In genomic region chr3:31077826-31078225, GRCh38 we compare ENCODE assay signal across 19 cellular contexts.
DNase-seq lines count a peak whose midpoint lies in the region; TF ChIP-seq lines count a peak whose summit lies in the region.
"Had no signal": no experiment of that assay in that cellular context is flagged by ENCODE, and none has a peak within 500 bp of the region (broad histone marks: within the 10 kb centered on the region; RNA-seq: fewer than 3 reads in every experiment).

No MANE protein-coding gene starts in this region.

- no peak overlapping the region for H3K18ac ChIP-seq in trophoblast cell (ENCODE audit: low read length)

- no peaks in the 10 kb centered on the region for H3K9me2 ChIP-seq in Karpas-422 (replicated peaks; ENCODE audit: insufficient read depth, low read length)

- no peak for DNase-seq in activated T-cell treated with anti-CD3 and anti-CD28 coated beads, Interleukin-2, amount 50 U/mL, for 24 hours
- no peak for DNase-seq in activated T-cell treated with anti-CD3 and anti-CD28 coated beads, Interleukin-2, amount 50 U/mL, for 1 hour
- peak; percentile 9 for DNase-seq in T1000 (lab: John Stamatoyannopoulos, UW)
- DNase-seq in fibroblast of lung (ENCODE audit: low read depth in 2 of 2): peak in 1 of 2 donors; percentile 58
- DNase-seq in trophoblast cell: no peak
- DNase-seq in LoVo (ENCODE audit: low spot score): no peak
- DNase-seq in NCI-H510A (lab: John Stamatoyannopoulos, UW): no peak
- no peak for DNase-seq in Karpas-422
- DNase-seq: 8988T; activated CD8-positive, alpha-beta memory T cell treated with anti-CD3 and anti-CD28 coated beads, Interleukin-2, amount 50 U/mL, for 48 hours; BE2C; foreskin melanocyte; left cardiac atrium; NCI-H187; NCI-H2227 treated with DMSO at 0.1 percent for 48 hours; psoas muscle; spleen had no signal

- WGBS in trophoblast cell (ENCODE audit: extremely low coverage, insufficient coverage, insufficient read length): no CpG with 5 or more reads among the region's 1 CpG

- H3K4me3 ChIP-seq in fibroblast of lung (replicated peaks in 1 of 4; ENCODE audit: control extremely low read depth in 1 of 4, insufficient read depth in 1 of 4, low read depth in 3 of 4, low read length in 4 of 4) (no peak overlapping the region), trophoblast cell (ENCODE audit: low read depth, low read length) (no peak overlapping the region), Karpas-422 (ENCODE audit: low read length) (no peak overlapping the region)
- H3K4me3 ChIP-seq: psoas muscle, spleen, uterus had no signal

- H2AK5ac ChIP-seq in trophoblast cell (ENCODE audit: low read length): no peak overlapping the region

- H3K36me3 Mint-ChIP-seq in activated T-cell treated with anti-CD3 and anti-CD28 coated beads, Interleukin-2, amount 50 U/mL, for 24 hours (ENCODE audit: low read depth): no peaks in the 10 kb centered on the region
- H3K36me3 Mint-ChIP-seq: mesothelial cell of epicardium had no signal

- peak overlapping the region; percentile 17 for H2AFZ ChIP-seq in fibroblast of lung (ENCODE audit: low read length)
- H2AFZ ChIP-seq in trophoblast cell (ENCODE audit: insufficient read depth, low read length, poor library complexity): no peak overlapping the region
- H2AFZ ChIP-seq in Karpas-422 (ENCODE audit: low read length): no peak overlapping the region

- peak overlapping the region; percentile 37 for H3K14ac ChIP-seq in trophoblast cell (ENCODE audit: low read length)

- no peak overlapping the region for H4K12ac ChIP-seq in trophoblast cell (ENCODE audit: low read depth, low read length)

- H3K27ac ChIP-seq in fibroblast of lung (ENCODE audit: insufficient read depth, low read length) (peak overlapping the region; percentile 42), trophoblast cell (ENCODE audit: low read depth, low read length) (peak overlapping the region; percentile 58), Karpas-422 (ENCODE audit: low read length) (no peak overlapping the region)
- H3K27ac ChIP-seq: psoas muscle, uterus had no signal

- H3K27me3 Mint-ChIP-seq in activated T-cell treated with anti-CD3 and anti-CD28 coated beads, Interleukin-2, amount 50 U/mL, for 24 hours: no peaks in the 10 kb centered on the region

- peaks cover 9% of the 10 kb centered on the region for H3K79me1 ChIP-seq in trophoblast cell (ENCODE audit: low read length)

- no peaks in the 10 kb centered on the region for H3K9me3 Mint-ChIP-seq in activated T-cell treated with anti-CD3 and anti-CD28 coated beads, Interleukin-2, amount 50 U/mL, for 24 hours

- peak overlapping the region; percentile 11 for H3K4me2 ChIP-seq in fibroblast of lung (ENCODE audit: extremely low read depth, insufficient read depth, low read length)
- H3K4me2 ChIP-seq in trophoblast cell (ENCODE audit: low read length): no peak overlapping the region
- H3K4me2 ChIP-seq in Karpas-422 (ENCODE audit: low read depth, low read length, poor library complexity, severe bottlenecking): no peak overlapping the region

- H3K27ac Mint-ChIP-seq in activated T-cell treated with anti-CD3 and anti-CD28 coated beads, Interleukin-2, amount 50 U/mL, for 24 hours: peak overlapping the region; percentile 82
- H3K27ac Mint-ChIP-seq: mesothelial cell of epicardium had no signal

- H3K27me3 ChIP-seq in fibroblast of lung (ENCODE audit: control insufficient read depth, insufficient read depth, low read length) (no peaks in the 10 kb centered on the region), trophoblast cell (ENCODE audit: insufficient read depth, low read length) (no peaks in the 10 kb centered on the region), Karpas-422 (ENCODE audit: low read length) (no peaks in the 10 kb centered on the region)
- H3K27me3 ChIP-seq: BE2C, spleen, uterus had no signal

- H4K20me1 ChIP-seq in fibroblast of lung (ENCODE audit: control insufficient read depth, extremely low read depth, insufficient read depth, low read length) (no peaks in the 10 kb centered on the region), Karpas-422 (ENCODE audit: insufficient read depth, low read depth, low read length) (no peaks in the 10 kb centered on the region)

- peak overlapping the region; percentile 61 for H2BK5ac ChIP-seq in trophoblast cell (ENCODE audit: low read depth, low read length, poor library complexity)

- H3K23ac ChIP-seq in trophoblast cell (ENCODE audit: low read length): no peak overlapping the region

- peak overlapping the region; percentile 64 for H2BK120ac ChIP-seq in trophoblast cell (ENCODE audit: insufficient read depth, low read length, poor library complexity)

- no peak for TF ChIP-seq CTCF in fibroblast of lung (conservative IDR thresholded peaks at IDR 0.05 in 1 of 2, IDR thresholded peaks at IDR 0.05 in 1 of 2; ENCODE audit: low read depth in 1 of 2, low read length in 2 of 2)

- H3K4me1 ChIP-seq in fibroblast of lung (ENCODE audit: control insufficient read depth, extremely low read depth, insufficient read depth, low read length) (peaks cover 10% of the 10 kb centered on the region), trophoblast cell (ENCODE audit: control insufficient read depth in 1 of 2, insufficient read depth in 2 of 2, low read length in 2 of 2) (peaks cover 0 to 5% of the 10 kb centered on the region in 2 experiments), Karpas-422 (ENCODE audit: low read length) (no peaks in the 10 kb centered on the region)
- H3K4me1 ChIP-seq: BE2C, psoas muscle, spleen, uterus had no signal

- peak overlapping the region; percentile 4 for H2BK12ac ChIP-seq in trophoblast cell (ENCODE audit: low read length)

- peaks cover 25% of the 10 kb centered on the region for H3K4me1 Mint-ChIP-seq in activated T-cell treated with anti-CD3 and anti-CD28 coated beads, Interleukin-2, amount 50 U/mL, for 24 hours (ENCODE audit: low read depth)

- no peak overlapping the region for H3K9ac ChIP-seq in fibroblast of lung (ENCODE audit: insufficient read depth, low read length)
- no peak overlapping the region for H3K9ac ChIP-seq in trophoblast cell (ENCODE audit: low read length)
- no peak overlapping the region for H3K9ac ChIP-seq in Karpas-422 (ENCODE audit: low read length)

- H4K8ac ChIP-seq in trophoblast cell (ENCODE audit: low read depth, low read length): no peak overlapping the region

- H4K91ac ChIP-seq in trophoblast cell (ENCODE audit: low read depth, low read length): peak overlapping the region; percentile 21

- H3K36me3 ChIP-seq in fibroblast of lung (ENCODE audit: control insufficient read depth, insufficient read depth, low read length): no peaks in the 10 kb centered on the region
- peaks cover 0 to 3% of the 10 kb centered on the region in 2 experiments for H3K36me3 ChIP-seq in trophoblast cell (ENCODE audit: control insufficient read depth in 1 of 2, insufficient read depth in 2 of 2, low read length in 2 of 2)
- H3K36me3 ChIP-seq in Karpas-422 (ENCODE audit: insufficient read depth, low read length): no peaks in the 10 kb centered on the region
- H3K36me3 ChIP-seq: BE2C, spleen, uterus had no signal

- no peaks in the 10 kb centered on the region for H3K9me3 ChIP-seq in fibroblast of lung (ENCODE audit: control insufficient read depth, insufficient read depth, low read depth, low read length)
- H3K9me3 ChIP-seq in trophoblast cell (ENCODE audit: insufficient read depth, low read depth, low read length): peaks cover 2% of the 10 kb centered on the region
- H3K9me3 ChIP-seq in Karpas-422 (ENCODE audit: low read length): no peaks in the 10 kb centered on the region
- H3K9me3 ChIP-seq: BE2C, psoas muscle, spleen, uterus had no signal

- H3K4ac ChIP-seq in trophoblast cell (ENCODE audit: low read depth, low read length): no peak overlapping the region

- H3K4me3 Mint-ChIP-seq in activated T-cell treated with anti-CD3 and anti-CD28 coated beads, Interleukin-2, amount 50 U/mL, for 24 hours: no peak overlapping the region
- H3K4me3 Mint-ChIP-seq: mesothelial cell of epicardium had no signal

- no peaks in the 10 kb centered on the region for H3K79me2 ChIP-seq in fibroblast of lung (ENCODE audit: control insufficient read depth, insufficient read depth, low read length)
- no peaks in the 10 kb centered on the region for H3K79me2 ChIP-seq in trophoblast cell (ENCODE audit: control insufficient read depth, insufficient read depth, low read length, poor library complexity)
- H3K79me2 ChIP-seq in Karpas-422 (ENCODE audit: low read length): no peaks in the 10 kb centered on the region
